In genomic region chr3:13477946-13478345, GRCh38 we compare ENCODE assay signal across 1 cellular context.
TF ChIP-seq lines count a peak whose summit lies in the region.

No MANE protein-coding gene starts in this region.

TF ChIP-seq in WTC11, 78 proteins besides CTCF, POLR2A, EP300 and RAD21 (continued from another document):
- TF ChIP-seq, protein P1, sequence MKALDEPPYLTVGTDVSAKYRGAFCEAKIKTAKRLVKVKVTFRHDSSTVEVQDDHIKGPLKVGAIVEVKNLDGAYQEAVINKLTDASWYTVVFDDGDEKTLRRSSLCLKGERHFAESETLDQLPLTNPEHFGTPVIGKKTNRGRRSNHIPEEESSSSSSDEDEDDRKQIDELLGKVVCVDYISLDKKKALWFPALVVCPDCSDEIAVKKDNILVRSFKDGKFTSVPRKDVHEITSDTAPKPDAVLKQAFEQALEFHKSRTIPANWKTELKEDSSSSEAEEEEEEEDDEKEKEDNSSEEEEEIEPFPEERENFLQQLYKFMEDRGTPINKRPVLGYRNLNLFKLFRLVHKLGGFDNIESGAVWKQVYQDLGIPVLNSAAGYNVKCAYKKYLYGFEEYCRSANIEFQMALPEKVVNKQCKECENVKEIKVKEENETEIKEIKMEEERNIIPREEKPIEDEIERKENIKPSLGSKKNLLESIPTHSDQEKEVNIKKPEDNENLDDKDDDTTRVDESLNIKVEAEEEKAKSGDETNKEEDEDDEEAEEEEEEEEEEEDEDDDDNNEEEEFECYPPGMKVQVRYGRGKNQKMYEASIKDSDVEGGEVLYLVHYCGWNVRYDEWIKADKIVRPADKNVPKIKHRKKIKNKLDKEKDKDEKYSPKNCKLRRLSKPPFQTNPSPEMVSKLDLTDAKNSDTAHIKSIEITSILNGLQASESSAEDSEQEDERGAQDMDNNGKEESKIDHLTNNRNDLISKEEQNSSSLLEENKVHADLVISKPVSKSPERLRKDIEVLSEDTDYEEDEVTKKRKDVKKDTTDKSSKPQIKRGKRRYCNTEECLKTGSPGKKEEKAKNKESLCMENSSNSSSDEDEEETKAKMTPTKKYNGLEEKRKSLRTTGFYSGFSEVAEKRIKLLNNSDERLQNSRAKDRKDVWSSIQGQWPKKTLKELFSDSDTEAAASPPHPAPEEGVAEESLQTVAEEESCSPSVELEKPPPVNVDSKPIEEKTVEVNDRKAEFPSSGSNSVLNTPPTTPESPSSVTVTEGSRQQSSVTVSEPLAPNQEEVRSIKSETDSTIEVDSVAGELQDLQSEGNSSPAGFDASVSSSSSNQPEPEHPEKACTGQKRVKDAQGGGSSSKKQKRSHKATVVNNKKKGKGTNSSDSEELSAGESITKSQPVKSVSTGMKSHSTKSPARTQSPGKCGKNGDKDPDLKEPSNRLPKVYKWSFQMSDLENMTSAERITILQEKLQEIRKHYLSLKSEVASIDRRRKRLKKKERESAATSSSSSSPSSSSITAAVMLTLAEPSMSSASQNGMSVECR (CRISPR knock-in tag; IDR thresholded peaks at IDR 0.05; ENCODE audit: borderline replicate concordance) = no peak
- TF ChIP-seq ZMAT4 (CRISPR knock-in tag; IDR thresholded peaks at IDR 0.05) = no peak
- TF ChIP-seq SP1 (CRISPR knock-in tag; conservative IDR thresholded peaks at IDR 0.05) = no peak
- no peak for TF ChIP-seq OVOL2 (CRISPR knock-in tag; IDR thresholded peaks at IDR 0.05; ENCODE audit: borderline replicate concordance)
- TF ChIP-seq, protein P2, sequence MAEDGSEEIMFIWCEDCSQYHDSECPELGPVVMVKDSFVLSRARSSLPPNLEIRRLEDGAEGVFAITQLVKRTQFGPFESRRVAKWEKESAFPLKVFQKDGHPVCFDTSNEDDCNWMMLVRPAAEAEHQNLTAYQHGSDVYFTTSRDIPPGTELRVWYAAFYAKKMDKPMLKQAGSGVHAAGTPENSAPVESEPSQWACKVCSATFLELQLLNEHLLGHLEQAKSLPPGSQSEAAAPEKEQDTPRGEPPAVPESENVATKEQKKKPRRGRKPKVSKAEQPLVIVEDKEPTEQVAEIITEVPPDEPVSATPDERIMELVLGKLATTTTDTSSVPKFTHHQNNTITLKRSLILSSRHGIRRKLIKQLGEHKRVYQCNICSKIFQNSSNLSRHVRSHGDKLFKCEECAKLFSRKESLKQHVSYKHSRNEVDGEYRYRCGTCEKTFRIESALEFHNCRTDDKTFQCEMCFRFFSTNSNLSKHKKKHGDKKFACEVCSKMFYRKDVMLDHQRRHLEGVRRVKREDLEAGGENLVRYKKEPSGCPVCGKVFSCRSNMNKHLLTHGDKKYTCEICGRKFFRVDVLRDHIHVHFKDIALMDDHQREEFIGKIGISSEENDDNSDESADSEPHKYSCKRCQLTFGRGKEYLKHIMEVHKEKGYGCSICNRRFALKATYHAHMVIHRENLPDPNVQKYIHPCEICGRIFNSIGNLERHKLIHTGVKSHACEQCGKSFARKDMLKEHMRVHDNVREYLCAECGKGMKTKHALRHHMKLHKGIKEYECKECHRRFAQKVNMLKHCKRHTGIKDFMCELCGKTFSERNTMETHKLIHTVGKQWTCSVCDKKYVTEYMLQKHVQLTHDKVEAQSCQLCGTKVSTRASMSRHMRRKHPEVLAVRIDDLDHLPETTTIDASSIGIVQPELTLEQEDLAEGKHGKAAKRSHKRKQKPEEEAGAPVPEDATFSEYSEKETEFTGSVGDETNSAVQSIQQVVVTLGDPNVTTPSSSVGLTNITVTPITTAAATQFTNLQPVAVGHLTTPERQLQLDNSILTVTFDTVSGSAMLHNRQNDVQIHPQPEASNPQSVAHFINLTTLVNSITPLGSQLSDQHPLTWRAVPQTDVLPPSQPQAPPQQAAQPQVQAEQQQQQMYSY (CRISPR knock-in tag; IDR thresholded peaks at IDR 0.05) = no peak
- TF ChIP-seq NFE2L1 (CRISPR knock-in tag; IDR thresholded peaks at IDR 0.05) = no peak
- TF ChIP-seq ELF4 (CRISPR knock-in tag; IDR thresholded peaks at IDR 0.05; ENCODE audit: low read depth) = no peak
- TF ChIP-seq, protein P3, sequence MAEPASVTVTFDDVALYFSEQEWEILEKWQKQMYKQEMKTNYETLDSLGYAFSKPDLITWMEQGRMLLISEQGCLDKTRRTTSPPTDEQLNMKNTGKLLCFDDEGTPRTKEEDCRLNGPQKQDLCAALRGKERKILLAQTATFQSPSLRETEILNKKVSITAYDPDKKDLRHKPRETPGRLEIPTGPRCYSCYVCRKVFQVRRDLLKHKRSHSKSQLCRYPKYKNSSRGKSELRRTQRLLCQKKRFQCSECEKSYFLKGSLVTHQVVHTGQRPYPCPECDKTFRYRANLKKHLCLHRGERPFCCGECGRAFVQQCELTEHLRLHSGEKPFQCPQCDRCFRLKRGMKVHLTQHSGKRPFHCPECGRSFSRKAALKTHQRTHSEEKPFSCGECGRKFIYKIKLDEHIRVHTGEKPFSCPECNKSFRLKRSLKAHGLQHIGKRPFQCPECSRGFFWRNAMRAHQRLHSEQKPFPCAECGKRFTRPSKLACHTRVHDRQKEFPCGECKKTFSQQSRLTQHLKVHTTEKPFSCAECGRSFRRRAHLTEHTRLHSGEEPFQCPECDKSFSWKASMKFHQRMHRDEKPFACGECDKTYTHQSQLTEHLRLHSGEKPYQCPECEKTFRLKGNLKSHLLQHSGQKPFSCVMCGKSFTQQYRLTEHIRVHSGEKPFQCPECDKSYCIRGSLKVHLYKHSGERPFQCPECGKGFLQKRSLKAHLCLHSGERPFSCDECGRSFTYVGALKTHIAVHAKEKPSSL (CRISPR knock-in tag; conservative IDR thresholded peaks at IDR 0.05) = no peak
